In the genomic region with DNA sequence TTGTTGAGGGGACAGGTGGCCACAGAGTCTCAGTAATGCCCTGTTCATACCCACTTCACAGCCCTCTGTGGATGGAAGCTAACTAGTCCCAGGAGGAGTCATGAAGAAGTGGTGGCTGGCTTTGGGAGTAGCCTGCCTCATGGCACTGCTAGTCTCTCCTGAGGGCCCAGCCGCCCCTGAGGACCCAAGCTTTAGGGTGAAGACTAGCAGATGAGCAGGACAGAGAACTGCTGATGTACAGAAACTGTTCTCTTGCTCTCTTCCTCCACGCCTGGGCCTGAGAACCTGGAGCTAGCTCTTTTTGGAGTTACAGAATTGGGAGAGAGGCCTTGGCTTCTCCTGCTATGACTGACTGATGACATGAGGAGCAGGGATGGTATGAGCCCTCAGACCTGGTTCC, we compare ENCODE assay signal across 4 cellular contexts.
"Had no signal": no experiment of that assay in that cellular context is flagged by ENCODE, and none has a peak within 500 bp of the region (broad histone marks: within the 10 kb centered on the region; RNA-seq: fewer than 3 reads in every experiment).

No MANE protein-coding gene starts in this region.

- H2AFZ ChIP-seq: GM23338 had no signal

- H3K4me3 ChIP-seq: GM23338, K562 had no signal

- H3K4me2 ChIP-seq: GM23338 had no signal

- DNase-seq: H9, IMR-90 had no signal

- ATAC-seq: GM23338, K562 had no signal
